23 cellular contexts compared by ENCODE assay signal in genomic region chr2:236612737-236613136, GRCh38. TPM values are rescaled to one million over a fixed set of nuclear protein-coding genes. Genes with fewer than 3 reads are reported as not detected.
DNase-seq lines count a peak whose midpoint lies in the region; ATAC-seq and TF ChIP-seq lines count a peak whose summit lies in the region.
"Had no signal": no experiment of that assay in that cellular context is flagged by ENCODE, and none has a peak within 500 bp of the region (broad histone marks: within the 10 kb centered on the region; RNA-seq: fewer than 3 reads in every experiment).

No MANE protein-coding gene starts in this region.

- no peak overlapping the region for H3K4me3 Mint-ChIP-seq in endodermal cell
- no peak overlapping the region for H3K4me3 Mint-ChIP-seq in stimulated activated effector memory CD8-positive, alpha-beta T cell treated with anti-CD3 and anti-CD28 coated beads, Interleukin-12 subunit alpha, Interleukin-12 subunit beta, amount 100 ng/mL, for 72 hours
- H3K4me3 Mint-ChIP-seq: B cell; CD8-positive, alpha-beta T cell had no signal

- no peaks in the 10 kb centered on the region for H3K36me3 Mint-ChIP-seq in endodermal cell (ENCODE audit: low read depth)
- no peaks in the 10 kb centered on the region for H3K36me3 Mint-ChIP-seq in stimulated activated effector memory CD8-positive, alpha-beta T cell treated with anti-CD3 and anti-CD28 coated beads, Interleukin-12 subunit alpha, Interleukin-12 subunit beta, amount 100 ng/mL, for 72 hours
- H3K36me3 Mint-ChIP-seq: CD8-positive, alpha-beta T cell had no signal

- H3K4me3 ChIP-seq in H7 (ENCODE audit: insufficient read depth, low read depth, low read length) (no peak overlapping the region), endodermal cell (ENCODE audit: low read length) (no peak overlapping the region), psoas muscle (no peak overlapping the region)
- H3K4me3 ChIP-seq: HAP-1, MG63, SJSA1 had no signal

- peaks cover 12% of the 10 kb centered on the region for H3K4me1 Mint-ChIP-seq in endodermal cell
- H3K4me1 Mint-ChIP-seq in stimulated activated effector memory CD8-positive, alpha-beta T cell treated with anti-CD3 and anti-CD28 coated beads, Interleukin-12 subunit alpha, Interleukin-12 subunit beta, amount 100 ng/mL, for 72 hours: peaks cover 2% of the 10 kb centered on the region
- H3K4me1 Mint-ChIP-seq: B cell had no signal

- peak; percentile 42 to 65 (median 58) for ATAC-seq in psoas muscle
- ATAC-seq in stimulated activated effector memory CD8-positive, alpha-beta T cell treated with anti-CD3 and anti-CD28 coated beads, Interleukin-12 subunit alpha, Interleukin-12 subunit beta, amount 100 ng/mL, for 72 hours: no peak
- ATAC-seq: CD8-positive, alpha-beta T cell; PC-3 had no signal

- H3K9me3 ChIP-seq in endodermal cell (ENCODE audit: control insufficient read depth, low read length) (no peaks in the 10 kb centered on the region), psoas muscle (no peaks in the 10 kb centered on the region)
- H3K9me3 ChIP-seq: Caco-2, HAP-1, MG63, SJSA1 had no signal

- H3K27me3 Mint-ChIP-seq in endodermal cell (ENCODE audit: insufficient read depth): peaks cover 14% of the 10 kb centered on the region

- no peak overlapping the region for H3K27ac Mint-ChIP-seq in endodermal cell
- H3K27ac Mint-ChIP-seq in stimulated activated effector memory CD8-positive, alpha-beta T cell treated with anti-CD3 and anti-CD28 coated beads, Interleukin-12 subunit alpha, Interleukin-12 subunit beta, amount 100 ng/mL, for 72 hours: no peak overlapping the region
- H3K27ac Mint-ChIP-seq: B cell; CD8-positive, alpha-beta T cell had no signal

- H3K27me3 ChIP-seq in H7 (ENCODE audit: control insufficient read depth, insufficient read depth, low read length) (no peaks in the 10 kb centered on the region), endodermal cell (ENCODE audit: control insufficient read depth, insufficient read depth, low read length, poor library complexity, severe bottlenecking) (no peaks in the 10 kb centered on the region), psoas muscle (ENCODE audit: insufficient read depth in 3 of 3, low read length in 2 of 3) (no peaks in the 10 kb centered on the region)
- H3K27me3 ChIP-seq: MG63, SJSA1 had no signal

- TF ChIP-seq CTCF in endodermal cell (conservative IDR thresholded peaks at IDR 0.05): no peak
- no peak for TF ChIP-seq CTCF in psoas muscle (IDR thresholded peaks at IDR 0.05)

- DNase-seq in DMS 273 treated with DMSO at 0.1 percent for 48 hours (lab: John Stamatoyannopoulos, UW) (peak; percentile 19), H7 (peak; percentile 65), endodermal cell (peak; percentile 54), psoas muscle (no peak), NCI-H774 (lab: John Stamatoyannopoulos, UW) (no peak)
- DNase-seq in activated naive CD4-positive, alpha-beta T cell (lab: John Stamatoyannopoulos, UW): no peak
- no peak for DNase-seq in stimulated activated effector memory CD8-positive, alpha-beta T cell treated with anti-CD3 and anti-CD28 coated beads, Interleukin-12 subunit alpha, Interleukin-12 subunit beta, amount 100 ng/mL, for 72 hours (ENCODE audit: low spot score in 2 of 2)
- DNase-seq: Caco-2; CD8-positive, alpha-beta T cell; DMS79 treated with DMSO at 0.1 percent for 48 hours; IMR-90; KG1; MG63; NCI-H1694 treated with DMSO at 0.1 percent for 48 hours; NCI-H2081; NCI-H2227 treated with DMSO at 0.1 percent for 48 hours; NCI-H82; NK-92 treated with Interleukin-12 subunit alpha and Interleukin-12 subunit beta, amount 100 ng/mL, for 24 hours; PC-3 had no signal

- H3K9me3 Mint-ChIP-seq in endodermal cell: no peaks in the 10 kb centered on the region
- no peaks in the 10 kb centered on the region for H3K9me3 Mint-ChIP-seq in stimulated activated effector memory CD8-positive, alpha-beta T cell treated with anti-CD3 and anti-CD28 coated beads, Interleukin-12 subunit alpha, Interleukin-12 subunit beta, amount 100 ng/mL, for 72 hours
- H3K9me3 Mint-ChIP-seq: CD8-positive, alpha-beta T cell had no signal

- H3K36me3 ChIP-seq in H7 (replicated peaks; ENCODE audit: control insufficient read depth, insufficient read depth, low read length): no peaks in the 10 kb centered on the region
- H3K36me3 ChIP-seq in endodermal cell (ENCODE audit: control insufficient read depth, insufficient read depth, low read length): no peaks in the 10 kb centered on the region
- no peaks in the 10 kb centered on the region for H3K36me3 ChIP-seq in psoas muscle (ENCODE audit: insufficient read depth in 1 of 2, low read depth in 1 of 2)
- H3K36me3 ChIP-seq: HAP-1, MG63, SJSA1 had no signal

- 94 to 97% methylated on average over 5 to 10 of the region's 10 CpGs for WGBS in endodermal cell (ENCODE audit: insufficient coverage in 1 of 2, insufficient read length in 1 of 2), 2 experiments
- WGBS in psoas muscle, 3 donors: 42 to 58% (median 50%) methylated on average over 10 of the region's 10 CpGs

- intact Hi-C loops in psoas muscle (cut with DNase I): no loop called here

- H3K27ac ChIP-seq in endodermal cell (ENCODE audit: low read depth, low read length) (no peak overlapping the region), psoas muscle (no peak overlapping the region)
- H3K27ac ChIP-seq: C4-2B, SJSA1 had no signal

- H3K4me1 ChIP-seq in endodermal cell (ENCODE audit: control insufficient read depth, insufficient read depth, low read length): peaks cover 10% of the 10 kb centered on the region
- H3K4me1 ChIP-seq in psoas muscle: peaks cover 8% of the 10 kb centered on the region
- H3K4me1 ChIP-seq: Caco-2, HAP-1 had no signal

- no peak overlapping the region for H3K9ac ChIP-seq in endodermal cell (ENCODE audit: extremely low read depth, low read length, poor library complexity, severe bottlenecking)

RNA-seq across cellular contexts. Expression of gene ACKR3, which starts 43.1 kb away (rescaled TPM):
- total RNA-seq in H7 (2014; rRNA removed; shearing (Covaris generic)): 3.8 and 13.2 TPM in 2 replicates
- total RNA-seq in endodermal cell (100 to 1,000 TPM in 1 of 2 donors, 10 to 100 TPM in 1; 76.9 to 110 TPM), psoas muscle (10 to 100 TPM in 3 of 4 donors, 1 to 10 TPM in 1; 7.8 to 23.2 (median 13.7) TPM)
- 53.8 TPM for polyA plus RNA-seq in endodermal cell (2013, experiment 1 of 2)
- 66.2 TPM for polyA plus RNA-seq in endodermal cell (2013, experiment 2 of 2)
- polyA plus RNA-seq in psoas muscle: 10 to 100 TPM; 14.7 to 25.3 (median 20.4) TPM
- total RNA-seq: IMR-90 had no signal
- polyA plus RNA-seq: IMR-90 had no signal

Comparison
In these comparisons a context has a peak if more than half of its experiments do, and no peak if none do; other contexts are left out.
1. DNase-seq: peak in DMS 273 treated with DMSO at 0.1 percent for 48 hours (single experiment), H7 (single experiment) and endodermal cell (single experiment); none in psoas muscle (0 of 2), activated naive CD4-positive, alpha-beta T cell (0 of 4), stimulated activated effector memory CD8-positive, alpha-beta T cell treated with anti-CD3 and anti-CD28 coated beads, Interleukin-12 subunit alpha, Interleukin-12 subunit beta, amount 100 ng/mL, for 72 hours (0 of 2) and NCI-H774 (single experiment).